ENCODE assay signal across 14 cellular contexts in the genomic region with DNA sequence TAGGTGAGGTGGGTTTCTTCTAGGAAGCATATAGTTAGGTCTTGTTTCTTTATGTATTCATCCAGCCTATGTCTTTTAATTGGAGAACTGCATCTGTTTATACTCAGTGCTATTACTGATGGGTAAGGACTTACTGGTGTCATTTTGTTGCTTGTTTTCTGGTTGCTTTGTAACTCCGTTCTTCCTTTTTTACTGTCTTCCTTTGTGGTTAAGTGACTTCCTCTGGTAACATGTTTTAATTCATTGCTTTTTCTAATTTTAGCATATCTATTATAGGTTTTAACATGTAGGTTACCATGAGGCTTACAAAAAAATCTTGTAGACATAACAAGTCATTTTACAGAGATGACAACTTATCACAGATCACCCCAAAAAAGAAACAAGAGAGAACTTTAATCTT.
DNase-seq lines count a peak whose midpoint lies in the region; ATAC-seq and TF ChIP-seq lines count a peak whose summit lies in the region.
"Had no signal": no experiment of that assay in that cellular context is flagged by ENCODE, and none has a peak within 500 bp of the region (broad histone marks: within the 10 kb centered on the region; RNA-seq: fewer than 3 reads in every experiment).

No MANE protein-coding gene starts in this region.

- peak overlapping the region; percentile 90 for H3K27ac ChIP-seq in SU-DHL-6 (ENCODE audit: low read depth, low read length)
- H3K27ac ChIP-seq: coronary artery, thyroid gland had no signal

- H3K27me3 ChIP-seq in Loucy (ENCODE audit: insufficient read depth, low read length, poor library complexity, severe bottlenecking) = no peaks in the 10 kb centered on the region
- no peaks in the 10 kb centered on the region for H3K27me3 ChIP-seq in SU-DHL-6 (ENCODE audit: low read length)
- H3K27me3 ChIP-seq: thyroid gland had no signal

- H3K4me1 ChIP-seq in Loucy (ENCODE audit: insufficient read depth, low read length, poor library complexity, severe bottlenecking) = peaks cover 64% of the 10 kb centered on the region
- H3K4me1 ChIP-seq: thyroid gland had no signal

- H3K9me3 ChIP-seq in Loucy (ENCODE audit: insufficient read depth, low read depth, low read length) (no peaks in the 10 kb centered on the region), SU-DHL-6 (ENCODE audit: insufficient read depth, low read length) (peaks cover 5% of the 10 kb centered on the region; the same call in 1 of the 2 replicates)
- H3K9me3 ChIP-seq: thyroid gland had no signal

- H3K27me3 Mint-ChIP-seq in naive B cell = no peaks in the 10 kb centered on the region

- DNase-seq in GDM1 (lab: John Stamatoyannopoulos, UW) = peak; percentile 12
- peak; percentile 72 for DNase-seq in naive B cell
- no peak for DNase-seq in effector CD4-positive, alpha-beta T cell
- DNase-seq in retina = no peak
- DNase-seq: amniotic stem cell, hypothalamus, left ventricle myocardium superior, NCI-H2081 treated with DMSO at 0.1 percent for 48 hours, thyroid gland had no signal

- ATAC-seq in naive B cell (ENCODE audit: low read depth in 2 of 2) = peak; percentile 76 to 78
- no peak for ATAC-seq in GM18498 (IDR thresholded peaks at IDR 0.05; ENCODE audit: unreplicated experiment)
- ATAC-seq: K562, left ventricle myocardium superior had no signal

- H3K9ac ChIP-seq in Loucy (ENCODE audit: low read depth, low read length, poor library complexity, severe bottlenecking) (peak overlapping the region; percentile 55), SU-DHL-6 (ENCODE audit: low read length) (peak overlapping the region; percentile 42)

- peak overlapping the region; percentile 51 for H3K4me3 ChIP-seq in Loucy (ENCODE audit: low read length, poor library complexity, severe bottlenecking)
- peak overlapping the region; percentile 40 for H3K4me3 ChIP-seq in SU-DHL-6 (ENCODE audit: insufficient read depth, low read length, poor library complexity, severe bottlenecking)
- H3K4me3 ChIP-seq: coronary artery, K562, thyroid gland had no signal

- H3K4me2 ChIP-seq in Loucy (ENCODE audit: low read depth, low read length, poor library complexity, severe bottlenecking) (peak overlapping the region; percentile 68), SU-DHL-6 (ENCODE audit: low read depth, low read length, poor library complexity, severe bottlenecking) (peak overlapping the region; percentile 95)

- H3K79me2 ChIP-seq in Loucy (ENCODE audit: insufficient read depth, low read length) (peaks cover 93% of the 10 kb centered on the region), SU-DHL-6 (ENCODE audit: insufficient read depth, low read length) (no peaks in the 10 kb centered on the region)

- H3K36me3 Mint-ChIP-seq in naive B cell = peaks cover 0 to 3% of the 10 kb centered on the region in 2 donors

- no peak for TF ChIP-seq CTCF in Loucy (conservative IDR thresholded peaks at IDR 0.05; ENCODE audit: low read length)
- TF ChIP-seq CTCF in SU-DHL-6 (IDR thresholded peaks at IDR 0.05; ENCODE audit: insufficient read depth, low read length, poor library complexity, severe bottlenecking) = no peak

- H3K27ac Mint-ChIP-seq in naive B cell = peak overlapping the region; percentile 85 to 97 (median 94)

- peaks cover 76 to 89% (median 88%) of the 10 kb centered on the region in 3 donors for H3K4me1 Mint-ChIP-seq in naive B cell

- H3K9me2 ChIP-seq in Loucy (replicated peaks; ENCODE audit: low read depth, low read length) = no peaks in the 10 kb centered on the region
- H3K9me2 ChIP-seq in SU-DHL-6 (replicated peaks; ENCODE audit: insufficient read depth, low read length) = no peaks in the 10 kb centered on the region

- H2AFZ ChIP-seq in Loucy (ENCODE audit: low read length) = no peak overlapping the region
- H2AFZ ChIP-seq in SU-DHL-6 (ENCODE audit: low read depth, low read length, severe bottlenecking) = peak overlapping the region; percentile 6

- H3K9me3 Mint-ChIP-seq in naive B cell = peaks cover 0 to 7% (median 4%) of the 10 kb centered on the region in 7 donors

- H3K36me3 ChIP-seq in Loucy (ENCODE audit: insufficient read depth, low read length) (0 out of 2 replicates have a peak, but pooled peaks cover 5% of the 10 kb centered on the region), SU-DHL-6 (ENCODE audit: low read length) (no peaks in the 10 kb centered on the region; the same call in 1 of the 2 replicates)
- H3K36me3 ChIP-seq: thyroid gland had no signal

- H3F3A ChIP-seq in Loucy (ENCODE audit: low read depth) (0 out of 2 replicates have a peak, but pooled peaks cover 3% of the 10 kb centered on the region), SU-DHL-6 (ENCODE audit: insufficient read depth) (peaks cover 14% of the 10 kb centered on the region; the same call in 1 of the 2 replicates)

- peak overlapping the region; percentile 67 to 95 (median 87) for H3K4me3 Mint-ChIP-seq in naive B cell

- peaks cover 55% of the 10 kb centered on the region for H4K20me1 ChIP-seq in Loucy (ENCODE audit: insufficient read depth, low read length, poor library complexity, severe bottlenecking)
- no peaks in the 10 kb centered on the region for H4K20me1 ChIP-seq in SU-DHL-6 (ENCODE audit: low read depth, low read length)

Comparison
In these comparisons a context has a peak if more than half of its experiments do, and no peak if none do; other contexts are left out.
1. DNase-seq: peak in GDM1 (single experiment) and naive B cell (single experiment); none in effector CD4-positive, alpha-beta T cell (single experiment) and retina (single experiment).